ENCODE assay signal across 8 cellular contexts in the genomic region with DNA sequence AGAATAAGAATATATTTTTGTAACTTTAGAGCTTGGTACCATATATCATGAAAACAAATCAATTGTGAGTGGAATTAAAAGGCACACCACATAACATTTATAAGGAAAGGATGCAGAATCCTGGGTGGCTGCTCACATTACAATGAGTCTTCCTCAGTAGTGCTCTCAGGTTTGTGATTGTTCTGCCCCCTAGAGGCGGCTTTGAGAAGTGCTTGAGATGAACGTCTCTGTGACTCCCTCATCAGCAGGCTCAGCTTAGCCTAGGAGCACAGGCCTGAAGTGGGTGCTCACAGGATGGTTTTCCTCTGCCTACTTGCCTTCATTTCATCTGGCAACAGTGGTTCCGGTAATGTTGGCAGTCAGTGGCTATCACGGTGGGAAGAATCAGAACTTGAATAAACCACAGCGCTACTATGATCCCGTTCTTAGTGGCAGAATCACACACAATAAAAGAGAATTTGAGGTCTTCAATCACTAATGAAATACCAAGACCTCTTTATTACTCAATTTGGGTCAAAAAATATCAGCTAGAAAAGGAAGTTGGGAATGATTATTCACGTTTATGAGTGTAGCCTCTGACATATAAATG. TPM values are rescaled to one million over a fixed set of nuclear protein-coding genes. Genes with fewer than 3 reads are reported as not detected.
DNase-seq lines count a peak whose midpoint lies in the region; ATAC-seq, FAIRE-seq and TF ChIP-seq lines count a peak whose summit lies in the region.

No MANE protein-coding gene starts in this region.

- ATAC-seq in HG03280 (IDR thresholded peaks at IDR 0.05; ENCODE audit: unreplicated experiment) (peak; percentile 98), lower lobe of right lung (peak; percentile 92)

- FAIRE-seq in GM19239 (lab: Jason Lieb, UNC), result peak; percentile 98

- DNase-seq in CD14-positive monocyte (ENCODE audit: low spot score), result peak; percentile 63
- DNase-seq in GM19239 (ENCODE audit: insufficient read length, low spot score), result peak; percentile 66
- peak; percentile 79 for DNase-seq in NCI-H460 (ENCODE audit: extremely low read depth, low read depth)
- DNase-seq in activated CD4-positive, alpha-beta T cell treated with anti-CD3 and anti-CD28 coated beads for 48 hours, result peak; percentile 87
- peak; percentile 52 to 78 for DNase-seq in dermis microvascular lymphatic vessel endothelial cell (ENCODE audit: low read depth in 2 of 2)
- DNase-seq in lower lobe of right lung, result peak; percentile 64
- DNase-seq in stimulated activated CD8-positive, alpha-beta memory T cell treated with anti-CD3 and anti-CD28 coated beads, Interleukin-12 subunit alpha, Interleukin-12 subunit beta, amount 100 ng/mL, for 4 hours (ENCODE audit: low read depth), result peak; percentile 11

- H3K4me1 Mint-ChIP-seq in CD14-positive monocyte, result peaks cover 16% of the 10 kb centered on the region

- H3K4me3 ChIP-seq in lower lobe of right lung, result no peak overlapping the region

- peak; percentile 92 for TF ChIP-seq CTCF in CD14-positive monocyte (IDR thresholded peaks at IDR 0.05)
- TF ChIP-seq CTCF in lower lobe of right lung (IDR thresholded peaks at IDR 0.05), result peak; percentile 92

- peaks cover 20% of the 10 kb centered on the region for H3K27me3 ChIP-seq in lower lobe of right lung (ENCODE audit: low read depth)

- H3K36me3 Mint-ChIP-seq in CD14-positive monocyte, result no peaks in the 10 kb centered on the region

- H3K4me1 ChIP-seq in lower lobe of right lung, result peaks cover 5% of the 10 kb centered on the region

- H3K9me3 Mint-ChIP-seq in CD14-positive monocyte, result peaks cover 9 to 18% (median 14%) of the 10 kb centered on the region in 7 donors

- no peak overlapping the region for H3K4me3 Mint-ChIP-seq in CD14-positive monocyte

- no peaks in the 10 kb centered on the region for H3K36me3 ChIP-seq in lower lobe of right lung

- peaks cover 18 to 27% (median 23%) of the 10 kb centered on the region in 3 donors for H3K27me3 Mint-ChIP-seq in CD14-positive monocyte (ENCODE audit: low read depth in 3 of 3)

- peak overlapping the region in 1 of 7 donors; percentile 27 for H3K27ac Mint-ChIP-seq in CD14-positive monocyte

- H3K9me3 ChIP-seq in lower lobe of right lung, result peaks cover 3% of the 10 kb centered on the region

- H3K27ac ChIP-seq in lower lobe of right lung, result no peak overlapping the region

- intact Hi-C loops in CD14-positive monocyte (cut with micrococcal nuclease) (loop anchor here (2.0 to 5.0 kb wide), 2 partner anchors 165 to 168 kb away; no protein-coding TSS in a partner anchor), lower lobe of right lung (cut with DNase I) (loop anchor here (5.0 kb wide), 1 partner anchor 165 kb away; no protein-coding TSS in a partner anchor)

RNA-seq across cellular contexts. Expression of a gene that starts 38.1 kb away (rescaled TPM):
- under 1 TPM; 0.09 to 0.12 TPM for polyA plus RNA-seq in CD14-positive monocyte
- 17.4 and 21.4 TPM in 2 replicates for total RNA-seq in NCI-H460 (2014; rRNA removed; shearing (Covaris generic))
- polyA plus RNA-seq in NCI-H460 (2014; cell fraction: nucleus; rRNA removed), result 10.1 and 17.8 TPM in 2 replicates
- 5.3 and 5.5 TPM in 2 replicates for total RNA-seq in dermis microvascular lymphatic vessel endothelial cell
- 4.6 TPM for total RNA-seq in lower lobe of right lung

RNA-seq across cellular contexts. Expression of a gene that starts 38.2 kb away (rescaled TPM):
- not detected for polyA plus RNA-seq in CD14-positive monocyte
- not detected in 2 replicates for total RNA-seq in NCI-H460 (2014; rRNA removed; shearing (Covaris generic))
- not detected in 2 replicates for polyA plus RNA-seq in NCI-H460 (2014; cell fraction: nucleus; rRNA removed)
- total RNA-seq in dermis microvascular lymphatic vessel endothelial cell, result not detected in 2 replicates
- not detected for total RNA-seq in lower lobe of right lung

Comparison
In these comparisons a context has a peak if more than half of its experiments do, and no peak if none do; other contexts are left out.
1. DNase-seq: peak in every context shown above with its lines; median percentile 87 in activated CD4-positive, alpha-beta T cell treated with anti-CD3 and anti-CD28 coated beads for 48 hours; 79 in NCI-H460; 66 in GM19239; 65 in dermis microvascular lymphatic vessel endothelial cell; 64 in lower lobe of right lung; 63 in CD14-positive monocyte; 11 in stimulated activated CD8-positive, alpha-beta memory T cell treated with anti-CD3 and anti-CD28 coated beads, Interleukin-12 subunit alpha, Interleukin-12 subunit beta, amount 100 ng/mL, for 4 hours.